ENCODE assay signal across 14 cellular contexts in the genomic region with DNA sequence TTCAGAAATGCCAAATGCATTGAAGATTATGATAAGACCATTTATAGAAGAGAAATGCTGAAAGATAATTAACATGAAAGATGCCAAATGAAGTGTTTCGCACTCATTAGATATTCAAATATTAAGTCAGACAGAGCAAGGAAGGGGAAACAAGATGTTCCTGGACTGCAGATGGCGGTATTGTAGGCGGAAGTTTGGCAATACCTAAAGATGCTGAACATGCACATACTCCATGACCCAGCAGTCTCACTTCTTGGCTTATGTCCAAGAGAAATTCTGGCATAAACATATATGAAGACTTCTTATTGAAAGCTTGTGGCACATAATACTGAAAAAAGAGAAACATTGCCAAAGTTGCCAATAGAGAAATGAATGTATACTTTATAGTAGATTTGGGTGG.
DNase-seq lines count a peak whose midpoint lies in the region; ATAC-seq and TF ChIP-seq lines count a peak whose summit lies in the region.
"Had no signal": no experiment of that assay in that cellular context is flagged by ENCODE, and none has a peak within 500 bp of the region (broad histone marks: within the 10 kb centered on the region; RNA-seq: fewer than 3 reads in every experiment).

No MANE protein-coding gene starts in this region.

- H3K27ac Mint-ChIP-seq in endothelial cell (ENCODE audit: unreplicated experiment), result no peak overlapping the region
- H3K27ac Mint-ChIP-seq: activated naive CD4-positive, alpha-beta T cell treated with anti-CD3 and anti-CD28 coated beads, Interleukin-2, amount 50 U/mL, for 24 hours had no signal

- no peaks in the 10 kb centered on the region for H4K20me1 ChIP-seq in MM.1S (ENCODE audit: insufficient read depth, low read length)

- H3K36me3 Mint-ChIP-seq in endothelial cell (ENCODE audit: low read depth, unreplicated experiment), result no peaks in the 10 kb centered on the region
- H3K36me3 Mint-ChIP-seq: activated naive CD4-positive, alpha-beta T cell treated with anti-CD3 and anti-CD28 coated beads, Interleukin-2, amount 50 U/mL, for 24 hours had no signal

- no peaks in the 10 kb centered on the region for H3K36me3 ChIP-seq in MM.1S (replicated peaks; ENCODE audit: insufficient read depth, low read length)
- H3K36me3 ChIP-seq: tibial nerve had no signal

- no peaks in the 10 kb centered on the region for H3K27me3 Mint-ChIP-seq in endothelial cell (ENCODE audit: unreplicated experiment)
- H3K27me3 Mint-ChIP-seq: activated naive CD4-positive, alpha-beta T cell treated with anti-CD3 and anti-CD28 coated beads, Interleukin-2, amount 50 U/mL, for 24 hours had no signal

- no peak overlapping the region for H3K9ac ChIP-seq in MM.1S (ENCODE audit: low read length)

- H3K9me2 ChIP-seq in MM.1S (replicated peaks; ENCODE audit: insufficient read depth, low read length), result no peaks in the 10 kb centered on the region

- H3F3A ChIP-seq in MM.1S (ENCODE audit: insufficient read depth, low read length), result no peaks in the 10 kb centered on the region

- H3K27me3 ChIP-seq in MM.1S (replicated peaks; ENCODE audit: insufficient read depth, low read length), result no peaks in the 10 kb centered on the region
- H3K27me3 ChIP-seq: tibial nerve had no signal

- H3K4me3 Mint-ChIP-seq in endothelial cell (ENCODE audit: unreplicated experiment), result no peak overlapping the region
- H3K4me3 Mint-ChIP-seq: activated naive CD4-positive, alpha-beta T cell treated with anti-CD3 and anti-CD28 coated beads, Interleukin-2, amount 50 U/mL, for 24 hours had no signal

- no peaks in the 10 kb centered on the region for H3K79me2 ChIP-seq in MM.1S (ENCODE audit: low read length)

- no peaks in the 10 kb centered on the region for H3K4me1 Mint-ChIP-seq in endothelial cell (ENCODE audit: unreplicated experiment)
- H3K4me1 Mint-ChIP-seq: activated naive CD4-positive, alpha-beta T cell treated with anti-CD3 and anti-CD28 coated beads, Interleukin-2, amount 50 U/mL, for 24 hours had no signal

- no peak for ATAC-seq in HG03439 (IDR thresholded peaks at IDR 0.05; ENCODE audit: unreplicated experiment)

- peak; percentile 45 for TF ChIP-seq CTCF in choroid plexus epithelial cell (conservative IDR thresholded peaks at IDR 0.05; ENCODE audit: low read depth, low read length)
- no peak for TF ChIP-seq CTCF in retinal pigment epithelial cell (conservative IDR thresholded peaks at IDR 0.05; ENCODE audit: low read depth, low read length)
- TF ChIP-seq CTCF in endothelial cell (IDR thresholded peaks at IDR 0.05; ENCODE audit: unreplicated experiment), result no peak
- no peak for TF ChIP-seq CTCF in MM.1S (IDR thresholded peaks at IDR 0.05; ENCODE audit: low read length)

- no peaks in the 10 kb centered on the region for H3K9me3 ChIP-seq in MM.1S (replicated peaks; ENCODE audit: insufficient read depth, low read length)
- H3K9me3 ChIP-seq: tibial nerve had no signal

- no peak overlapping the region for H3K27ac ChIP-seq in MM.1S (ENCODE audit: low read length)
- H3K27ac ChIP-seq: tibial nerve had no signal

- H3K4me3 ChIP-seq in choroid plexus epithelial cell (ENCODE audit: low read depth, low read length) (no peak overlapping the region), retinal pigment epithelial cell (ENCODE audit: low read length) (no peak overlapping the region), MM.1S (ENCODE audit: low read length) (no peak overlapping the region)
- H3K4me3 ChIP-seq: lung, tibial nerve had no signal

- H2AFZ ChIP-seq in MM.1S (ENCODE audit: low read length), result no peak overlapping the region

- DNase-seq in NCI-H2171 treated with DMSO at 0.1 percent for 48 hours (lab: John Stamatoyannopoulos, UW), result peak; percentile 35
- DNase-seq in NCI-H2171 (lab: John Stamatoyannopoulos, UW), result no peak
- DNase-seq in NCI-H226, result peak; percentile 21
- peak; percentile 88 for DNase-seq in choroid plexus epithelial cell (ENCODE audit: low read depth)
- peak; percentile 23 for DNase-seq in retinal pigment epithelial cell (ENCODE audit: low read depth)
- no peak for DNase-seq in endothelial cell (ENCODE audit: low spot score)
- DNase-seq in MM.1S, result no peak
- DNase-seq: cortex of kidney, hippocampal formation, NCI-H1417 treated with DMSO at 0.1 percent for 48 hours had no signal

- H3K4me1 ChIP-seq in MM.1S (ENCODE audit: low read length), result no peaks in the 10 kb centered on the region
- H3K4me1 ChIP-seq: tibial nerve had no signal

- no peak overlapping the region for H3K4me2 ChIP-seq in MM.1S (ENCODE audit: low read depth, low read length)

- H3K9me3 Mint-ChIP-seq in endothelial cell (ENCODE audit: unreplicated experiment), result no peaks in the 10 kb centered on the region

Comparison
In these comparisons a context has a peak if more than half of its experiments do, and no peak if none do; other contexts are left out.
1. DNase-seq: peak in NCI-H2171 treated with DMSO at 0.1 percent for 48 hours (single experiment), NCI-H226 (single experiment), choroid plexus epithelial cell (single experiment) and retinal pigment epithelial cell (single experiment); none in NCI-H2171 (single experiment), endothelial cell (single experiment) and MM.1S (single experiment).